1 cellular context compared by ENCODE assay signal in genomic region chr18:9614401-9615279, GRCh38.
TF ChIP-seq lines count a peak whose summit lies in the region.

A gene with protein sequence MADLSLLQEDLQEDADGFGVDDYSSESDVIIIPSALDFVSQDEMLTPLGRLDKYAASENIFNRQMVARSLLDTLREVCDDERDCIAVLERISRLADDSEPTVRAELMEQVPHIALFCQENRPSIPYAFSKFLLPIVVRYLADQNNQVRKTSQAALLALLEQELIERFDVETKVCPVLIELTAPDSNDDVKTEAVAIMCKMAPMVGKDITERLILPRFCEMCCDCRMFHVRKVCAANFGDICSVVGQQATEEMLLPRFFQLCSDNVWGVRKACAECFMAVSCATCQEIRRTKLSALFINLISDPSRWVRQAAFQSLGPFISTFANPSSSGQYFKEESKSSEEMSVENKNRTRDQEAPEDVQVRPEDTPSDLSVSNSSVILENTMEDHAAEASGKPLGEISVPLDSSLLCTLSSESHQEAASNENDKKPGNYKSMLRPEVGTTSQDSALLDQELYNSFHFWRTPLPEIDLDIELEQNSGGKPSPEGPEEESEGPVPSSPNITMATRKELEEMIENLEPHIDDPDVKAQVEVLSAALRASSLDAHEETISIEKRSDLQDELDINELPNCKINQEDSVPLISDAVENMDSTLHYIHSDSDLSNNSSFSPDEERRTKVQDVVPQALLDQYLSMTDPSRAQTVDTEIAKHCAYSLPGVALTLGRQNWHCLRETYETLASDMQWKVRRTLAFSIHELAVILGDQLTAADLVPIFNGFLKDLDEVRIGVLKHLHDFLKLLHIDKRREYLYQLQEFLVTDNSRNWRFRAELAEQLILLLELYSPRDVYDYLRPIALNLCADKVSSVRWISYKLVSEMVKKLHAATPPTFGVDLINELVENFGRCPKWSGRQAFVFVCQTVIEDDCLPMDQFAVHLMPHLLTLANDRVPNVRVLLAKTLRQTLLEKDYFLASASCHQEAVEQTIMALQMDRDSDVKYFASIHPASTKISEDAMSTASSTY (minus strand): TSS chr18:9614559. CDS start chr18:9614484, 75 bp downstream.

TF ChIP-seq in HepG2, 621 proteins besides CTCF, POLR2A, EP300 and RAD21 (continued from another document and continues in another):
- TF ChIP-seq, protein P1, sequence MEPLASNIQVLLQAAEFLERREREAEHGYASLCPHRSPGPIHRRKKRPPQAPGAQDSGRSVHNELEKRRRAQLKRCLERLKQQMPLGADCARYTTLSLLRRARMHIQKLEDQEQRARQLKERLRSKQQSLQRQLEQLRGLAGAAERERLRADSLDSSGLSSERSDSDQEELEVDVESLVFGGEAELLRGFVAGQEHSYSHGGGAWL (CRISPR knock-in tag; IDR thresholded peaks at IDR 0.05): 0 out of 2 replicates have a peak, but pooled peaks have one; percentile 59
- no peak for TF ChIP-seq KMT2B (CRISPR knock-in tag; IDR thresholded peaks at IDR 0.05)
- no peak for TF ChIP-seq SOX6 (IDR thresholded peaks at IDR 0.05)
- no peak; the same call in 1 of the 2 replicates for TF ChIP-seq SOX6 (CRISPR knock-in tag; IDR thresholded peaks at IDR 0.05)
- no peak for TF ChIP-seq ZNF224 (CRISPR knock-in tag; IDR thresholded peaks at IDR 0.05)
- no peak for TF ChIP-seq ZBTB37 (CRISPR knock-in tag; IDR thresholded peaks at IDR 0.05)
- TF ChIP-seq EED (CRISPR knock-in tag; IDR thresholded peaks at IDR 0.05): no peak
- 0 out of 2 replicates have a peak, but pooled peaks have one; percentile 34 for TF ChIP-seq ZBTB7B (CRISPR knock-in tag; IDR thresholded peaks at IDR 0.05)
- peak; percentile 60; the same call in 1 of the 2 replicates for TF ChIP-seq PHF8 (CRISPR knock-in tag; IDR thresholded peaks at IDR 0.05)
- peak; percentile 17; the same call in 1 of the 2 replicates for TF ChIP-seq ZNF768 (CRISPR knock-in tag; IDR thresholded peaks at IDR 0.05)
- TF ChIP-seq DMAP1 (CRISPR knock-in tag; IDR thresholded peaks at IDR 0.05): no peak
- TF ChIP-seq GLI4 (CRISPR knock-in tag; IDR thresholded peaks at IDR 0.05; ENCODE audit: borderline replicate concordance): no peak
- TF ChIP-seq ZNF558 (CRISPR knock-in tag; IDR thresholded peaks at IDR 0.05; ENCODE audit: borderline replicate concordance): no peak
- TF ChIP-seq, protein P2, sequence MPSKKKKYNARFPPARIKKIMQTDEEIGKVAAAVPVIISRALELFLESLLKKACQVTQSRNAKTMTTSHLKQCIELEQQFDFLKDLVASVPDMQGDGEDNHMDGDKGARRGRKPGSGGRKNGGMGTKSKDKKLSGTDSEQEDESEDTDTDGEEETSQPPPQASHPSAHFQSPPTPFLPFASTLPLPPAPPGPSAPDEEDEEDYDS (CRISPR knock-in tag; IDR thresholded peaks at IDR 0.05): no peak
- TF ChIP-seq, protein P3, sequence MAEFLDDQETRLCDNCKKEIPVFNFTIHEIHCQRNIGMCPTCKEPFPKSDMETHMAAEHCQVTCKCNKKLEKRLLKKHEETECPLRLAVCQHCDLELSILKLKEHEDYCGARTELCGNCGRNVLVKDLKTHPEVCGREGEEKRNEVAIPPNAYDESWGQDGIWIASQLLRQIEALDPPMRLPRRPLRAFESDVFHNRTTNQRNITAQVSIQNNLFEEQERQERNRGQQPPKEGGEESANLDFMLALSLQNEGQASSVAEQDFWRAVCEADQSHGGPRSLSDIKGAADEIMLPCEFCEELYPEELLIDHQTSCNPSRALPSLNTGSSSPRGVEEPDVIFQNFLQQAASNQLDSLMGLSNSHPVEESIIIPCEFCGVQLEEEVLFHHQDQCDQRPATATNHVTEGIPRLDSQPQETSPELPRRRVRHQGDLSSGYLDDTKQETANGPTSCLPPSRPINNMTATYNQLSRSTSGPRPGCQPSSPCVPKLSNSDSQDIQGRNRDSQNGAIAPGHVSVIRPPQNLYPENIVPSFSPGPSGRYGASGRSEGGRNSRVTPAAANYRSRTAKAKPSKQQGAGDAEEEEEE (CRISPR knock-in tag; IDR thresholded peaks at IDR 0.05; ENCODE audit: borderline replicate concordance): no peak
- no peak for TF ChIP-seq E2F5 (CRISPR knock-in tag; conservative IDR thresholded peaks at IDR 0.05)
- no peak for TF ChIP-seq POGZ (CRISPR knock-in tag; IDR thresholded peaks at IDR 0.05)
- TF ChIP-seq HMG20A (CRISPR knock-in tag; IDR thresholded peaks at IDR 0.05; ENCODE audit: borderline replicate concordance): no peak
- TF ChIP-seq ZNF446 (CRISPR knock-in tag; IDR thresholded peaks at IDR 0.05): 0 out of 2 replicates have a peak, but pooled peaks have one; percentile 52
- peak; percentile 71 for TF ChIP-seq ZNF883 (CRISPR knock-in tag; IDR thresholded peaks at IDR 0.05; ENCODE audit: not compliant biosample characterization)
- no peak for TF ChIP-seq ZSCAN29 (CRISPR knock-in tag; conservative IDR thresholded peaks at IDR 0.05)
- no peak for TF ChIP-seq ZNF576 (CRISPR knock-in tag; IDR thresholded peaks at IDR 0.05)
- no peak for TF ChIP-seq MYNN (CRISPR knock-in tag; IDR thresholded peaks at IDR 0.05; ENCODE audit: low read depth)
- TF ChIP-seq, protein P4, sequence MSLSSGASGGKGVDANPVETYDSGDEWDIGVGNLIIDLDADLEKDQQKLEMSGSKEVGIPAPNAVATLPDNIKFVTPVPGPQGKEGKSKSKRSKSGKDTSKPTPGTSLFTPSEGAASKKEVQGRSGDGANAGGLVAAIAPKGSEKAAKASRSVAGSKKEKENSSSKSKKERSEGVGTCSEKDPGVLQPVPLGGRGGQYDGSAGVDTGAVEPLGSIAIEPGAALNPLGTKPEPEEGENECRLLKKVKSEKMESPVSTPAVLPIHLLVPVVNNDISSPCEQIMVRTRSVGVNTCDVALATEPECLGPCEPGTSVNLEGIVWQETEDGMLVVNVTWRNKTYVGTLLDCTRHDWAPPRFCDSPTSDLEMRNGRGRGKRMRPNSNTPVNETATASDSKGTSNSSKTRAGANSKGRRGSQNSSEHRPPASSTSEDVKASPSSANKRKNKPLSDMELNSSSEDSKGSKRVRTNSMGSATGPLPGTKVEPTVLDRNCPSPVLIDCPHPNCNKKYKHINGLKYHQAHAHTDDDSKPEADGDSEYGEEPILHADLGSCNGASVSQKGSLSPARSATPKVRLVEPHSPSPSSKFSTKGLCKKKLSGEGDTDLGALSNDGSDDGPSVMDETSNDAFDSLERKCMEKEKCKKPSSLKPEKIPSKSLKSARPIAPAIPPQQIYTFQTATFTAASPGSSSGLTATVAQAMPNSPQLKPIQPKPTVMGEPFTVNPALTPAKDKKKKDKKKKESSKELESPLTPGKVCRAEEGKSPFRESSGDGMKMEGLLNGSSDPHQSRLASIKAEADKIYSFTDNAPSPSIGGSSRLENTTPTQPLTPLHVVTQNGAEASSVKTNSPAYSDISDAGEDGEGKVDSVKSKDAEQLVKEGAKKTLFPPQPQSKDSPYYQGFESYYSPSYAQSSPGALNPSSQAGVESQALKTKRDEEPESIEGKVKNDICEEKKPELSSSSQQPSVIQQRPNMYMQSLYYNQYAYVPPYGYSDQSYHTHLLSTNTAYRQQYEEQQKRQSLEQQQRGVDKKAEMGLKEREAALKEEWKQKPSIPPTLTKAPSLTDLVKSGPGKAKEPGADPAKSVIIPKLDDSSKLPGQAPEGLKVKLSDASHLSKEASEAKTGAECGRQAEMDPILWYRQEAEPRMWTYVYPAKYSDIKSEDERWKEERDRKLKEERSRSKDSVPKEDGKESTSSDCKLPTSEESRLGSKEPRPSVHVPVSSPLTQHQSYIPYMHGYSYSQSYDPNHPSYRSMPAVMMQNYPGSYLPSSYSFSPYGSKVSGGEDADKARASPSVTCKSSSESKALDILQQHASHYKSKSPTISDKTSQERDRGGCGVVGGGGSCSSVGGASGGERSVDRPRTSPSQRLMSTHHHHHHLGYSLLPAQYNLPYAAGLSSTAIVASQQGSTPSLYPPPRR (CRISPR knock-in tag; IDR thresholded peaks at IDR 0.05; ENCODE audit: borderline replicate concordance): no peak
- 0 out of 2 replicates have a peak, but pooled peaks have one; percentile 34 for TF ChIP-seq MTF1 (CRISPR knock-in tag; IDR thresholded peaks at IDR 0.05)
- no peak for TF ChIP-seq ZSCAN5A (CRISPR knock-in tag; IDR thresholded peaks at IDR 0.05; ENCODE audit: borderline replicate concordance)
- TF ChIP-seq, protein P5, sequence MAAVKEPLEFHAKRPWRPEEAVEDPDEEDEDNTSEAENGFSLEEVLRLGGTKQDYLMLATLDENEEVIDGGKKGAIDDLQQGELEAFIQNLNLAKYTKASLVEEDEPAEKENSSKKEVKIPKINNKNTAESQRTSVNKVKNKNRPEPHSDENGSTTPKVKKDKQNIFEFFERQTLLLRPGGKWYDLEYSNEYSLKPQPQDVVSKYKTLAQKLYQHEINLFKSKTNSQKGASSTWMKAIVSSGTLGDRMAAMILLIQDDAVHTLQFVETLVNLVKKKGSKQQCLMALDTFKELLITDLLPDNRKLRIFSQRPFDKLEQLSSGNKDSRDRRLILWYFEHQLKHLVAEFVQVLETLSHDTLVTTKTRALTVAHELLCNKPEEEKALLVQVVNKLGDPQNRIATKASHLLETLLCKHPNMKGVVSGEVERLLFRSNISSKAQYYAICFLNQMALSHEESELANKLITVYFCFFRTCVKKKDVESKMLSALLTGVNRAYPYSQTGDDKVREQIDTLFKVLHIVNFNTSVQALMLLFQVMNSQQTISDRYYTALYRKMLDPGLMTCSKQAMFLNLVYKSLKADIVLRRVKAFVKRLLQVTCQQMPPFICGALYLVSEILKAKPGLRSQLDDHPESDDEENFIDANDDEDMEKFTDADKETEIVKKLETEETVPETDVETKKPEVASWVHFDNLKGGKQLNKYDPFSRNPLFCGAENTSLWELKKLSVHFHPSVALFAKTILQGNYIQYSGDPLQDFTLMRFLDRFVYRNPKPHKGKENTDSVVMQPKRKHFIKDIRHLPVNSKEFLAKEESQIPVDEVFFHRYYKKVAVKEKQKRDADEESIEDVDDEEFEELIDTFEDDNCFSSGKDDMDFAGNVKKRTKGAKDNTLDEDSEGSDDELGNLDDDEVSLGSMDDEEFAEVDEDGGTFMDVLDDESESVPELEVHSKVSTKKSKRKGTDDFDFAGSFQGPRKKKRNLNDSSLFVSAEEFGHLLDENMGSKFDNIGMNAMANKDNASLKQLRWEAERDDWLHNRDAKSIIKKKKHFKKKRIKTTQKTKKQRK (IDR thresholded peaks at IDR 0.05; ENCODE audit: low read length): no peak
- peak; percentile 23; the same call in 1 of the 2 replicates for TF ChIP-seq SRY (CRISPR knock-in tag; IDR thresholded peaks at IDR 0.05)
- TF ChIP-seq, protein P6, sequence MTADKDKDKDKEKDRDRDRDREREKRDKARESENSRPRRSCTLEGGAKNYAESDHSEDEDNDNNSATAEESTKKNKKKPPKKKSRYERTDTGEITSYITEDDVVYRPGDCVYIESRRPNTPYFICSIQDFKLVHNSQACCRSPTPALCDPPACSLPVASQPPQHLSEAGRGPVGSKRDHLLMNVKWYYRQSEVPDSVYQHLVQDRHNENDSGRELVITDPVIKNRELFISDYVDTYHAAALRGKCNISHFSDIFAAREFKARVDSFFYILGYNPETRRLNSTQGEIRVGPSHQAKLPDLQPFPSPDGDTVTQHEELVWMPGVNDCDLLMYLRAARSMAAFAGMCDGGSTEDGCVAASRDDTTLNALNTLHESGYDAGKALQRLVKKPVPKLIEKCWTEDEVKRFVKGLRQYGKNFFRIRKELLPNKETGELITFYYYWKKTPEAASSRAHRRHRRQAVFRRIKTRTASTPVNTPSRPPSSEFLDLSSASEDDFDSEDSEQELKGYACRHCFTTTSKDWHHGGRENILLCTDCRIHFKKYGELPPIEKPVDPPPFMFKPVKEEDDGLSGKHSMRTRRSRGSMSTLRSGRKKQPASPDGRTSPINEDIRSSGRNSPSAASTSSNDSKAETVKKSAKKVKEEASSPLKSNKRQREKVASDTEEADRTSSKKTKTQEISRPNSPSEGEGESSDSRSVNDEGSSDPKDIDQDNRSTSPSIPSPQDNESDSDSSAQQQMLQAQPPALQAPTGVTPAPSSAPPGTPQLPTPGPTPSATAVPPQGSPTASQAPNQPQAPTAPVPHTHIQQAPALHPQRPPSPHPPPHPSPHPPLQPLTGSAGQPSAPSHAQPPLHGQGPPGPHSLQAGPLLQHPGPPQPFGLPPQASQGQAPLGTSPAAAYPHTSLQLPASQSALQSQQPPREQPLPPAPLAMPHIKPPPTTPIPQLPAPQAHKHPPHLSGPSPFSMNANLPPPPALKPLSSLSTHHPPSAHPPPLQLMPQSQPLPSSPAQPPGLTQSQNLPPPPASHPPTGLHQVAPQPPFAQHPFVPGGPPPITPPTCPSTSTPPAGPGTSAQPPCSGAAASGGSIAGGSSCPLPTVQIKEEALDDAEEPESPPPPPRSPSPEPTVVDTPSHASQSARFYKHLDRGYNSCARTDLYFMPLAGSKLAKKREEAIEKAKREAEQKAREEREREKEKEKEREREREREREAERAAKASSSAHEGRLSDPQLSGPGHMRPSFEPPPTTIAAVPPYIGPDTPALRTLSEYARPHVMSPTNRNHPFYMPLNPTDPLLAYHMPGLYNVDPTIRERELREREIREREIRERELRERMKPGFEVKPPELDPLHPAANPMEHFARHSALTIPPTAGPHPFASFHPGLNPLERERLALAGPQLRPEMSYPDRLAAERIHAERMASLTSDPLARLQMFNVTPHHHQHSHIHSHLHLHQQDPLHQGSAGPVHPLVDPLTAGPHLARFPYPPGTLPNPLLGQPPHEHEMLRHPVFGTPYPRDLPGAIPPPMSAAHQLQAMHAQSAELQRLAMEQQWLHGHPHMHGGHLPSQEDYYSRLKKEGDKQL (CRISPR knock-in tag; IDR thresholded peaks at IDR 0.05; ENCODE audit: low read depth): no peak
- TF ChIP-seq ZNF432 (CRISPR knock-in tag; IDR thresholded peaks at IDR 0.05; ENCODE audit: borderline replicate concordance): no peak
- TF ChIP-seq ZSCAN31 (CRISPR knock-in tag; IDR thresholded peaks at IDR 0.05; ENCODE audit: low read depth): peak; percentile 57; the same call in 1 of the 2 replicates
- TF ChIP-seq STAT5B (CRISPR knock-in tag; IDR thresholded peaks at IDR 0.05): no peak
